In genomic region chr1:109950509-109950908, GRCh38 we compare ENCODE assay signal across 26 cellular contexts. TPM values are rescaled to one million over a fixed set of nuclear protein-coding genes. Genes with fewer than 3 reads are reported as not detected.
"Had no signal": no experiment of that assay in that cellular context is flagged by ENCODE, and none has a peak within 500 bp of the region (broad histone marks: within the 10 kb centered on the region; RNA-seq: fewer than 3 reads in every experiment).

No MANE protein-coding gene starts in this region.

- H3K4me1 ChIP-seq: Peyer's patch, SJSA1 had no signal

- H3K9me3 ChIP-seq: Peyer's patch, SJSA1 had no signal

- DNase-seq: activated CD4-positive, alpha-beta T cell treated with anti-CD3 and anti-CD28 coated beads for 4 hours; activated CD8-positive, alpha-beta memory T cell treated with anti-CD3 and anti-CD28 coated beads, Interleukin-2, amount 50 U/mL, for 4 hours; activated CD8-positive, alpha-beta T cell treated with anti-CD3 and anti-CD28 coated beads for 36 hours; activated gamma-delta T cell treated with Interleukin-2 at 50 U/mL for 16 hours; activated naive CD4-positive, alpha-beta T cell treated with anti-CD3 and anti-CD28 coated beads, Interleukin-2, amount 10 ng/mL, durations not matched to agents 7 days and 5 days; activated naive CD8-positive, alpha-beta T cell treated with anti-CD3 and anti-CD28 coated beads for 36 hours; activated T-cell treated with anti-CD3 and anti-CD28 coated beads, Interleukin-2, amount 50 U/mL, for 72 hours; brain microvascular endothelial cell; NCI-H1092; NCI-H1417; NCI-H1930; NCI-H2171; NCI-H2227 treated with DMSO at 0.1 percent for 48 hours; NCI-H446 treated with DMSO at 0.1 percent for 48 hours; NCI-H526; NCI-H774; Peyer's patch; SHP77; T-helper 17 cell; T-helper 9 cell had no signal

- H3K4me2 ChIP-seq: KMS-11 had no signal

- H3K36me3 ChIP-seq: brain microvascular endothelial cell, cardiac muscle cell, Peyer's patch, SJSA1 had no signal

- H3K27ac ChIP-seq: brain microvascular endothelial cell, cardiac muscle cell, KMS-11, Peyer's patch, RWPE1, SJSA1 had no signal

- H3K4me3 ChIP-seq: cardiac muscle cell, Peyer's patch, SJSA1 had no signal

- H3K27me3 ChIP-seq: brain microvascular endothelial cell, cardiac muscle cell, Peyer's patch, SJSA1 had no signal

- ATAC-seq: activated CD4-positive, CD25-positive, alpha-beta regulatory T cell treated with anti-CD3 and anti-CD28 coated beads, Interleukin-2, amount 50 U/mL, for 24 hours; activated CD8-positive, alpha-beta T cell treated with anti-CD3 and anti-CD28 coated beads for 36 hours; activated T-cell treated with anti-CD3 and anti-CD28 coated beads, Interleukin-2, amount 50 U/mL, for 72 hours; T-helper 17 cell had no signal

- H3K9ac ChIP-seq: KMS-11 had no signal

RNA-seq across cellular contexts. Expression of gene CSF1, which starts 39.9 kb away (rescaled TPM):
- total RNA-seq: OCI-LY7 had no signal
